In the genomic region with DNA sequence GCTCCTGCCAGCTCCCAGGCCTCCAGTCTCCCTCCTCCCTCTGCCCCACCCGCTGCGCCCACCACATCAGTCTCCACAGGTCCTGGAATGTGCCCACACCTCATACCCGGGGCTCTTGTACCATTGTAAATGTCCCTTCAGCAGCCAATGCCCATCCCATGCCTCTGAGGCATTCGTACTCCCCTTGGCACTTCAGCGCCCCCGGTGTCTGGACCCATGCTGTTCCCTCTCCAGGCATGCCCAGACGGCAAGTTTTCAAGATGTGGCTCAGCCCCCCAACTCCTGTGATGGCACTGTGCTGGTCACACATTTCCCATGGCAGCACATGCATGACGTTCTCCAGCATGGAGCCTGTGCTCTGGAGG, we compare ENCODE assay signal across 10 cellular contexts. TPM values are rescaled to one million over a fixed set of nuclear protein-coding genes. Genes with fewer than 3 reads are reported as not detected.
DNase-seq lines count a peak whose midpoint lies in the region; ATAC-seq and TF ChIP-seq lines count a peak whose summit lies in the region.
"Had no signal": no experiment of that assay in that cellular context is flagged by ENCODE, and none has a peak within 500 bp of the region (broad histone marks: within the 10 kb centered on the region; RNA-seq: fewer than 3 reads in every experiment).

No MANE protein-coding gene starts in this region.

- dilution Hi-C loops in IMR-90 (cut with HindIII; ENCODE audit: low sequenced_read_pairs, unreplicated experiment), result no loop called here

- H3K9me3 ChIP-seq in IMR-90 (ENCODE audit: control insufficient read depth, insufficient read depth, low read length) (no peaks in the 10 kb centered on the region), neuronal stem cell (replicated peaks in 1 of 2; ENCODE audit: control insufficient read depth in 2 of 2, insufficient read depth in 1 of 2, low read depth in 1 of 2, low read length in 2 of 2) (no peaks in the 10 kb centered on the region)

- no peak for ATAC-seq in IMR-90 (ENCODE audit: low read depth)
- no peak for ATAC-seq in GM19351 (IDR thresholded peaks at IDR 0.05; ENCODE audit: unreplicated experiment)
- no peak for ATAC-seq in HG02623 (IDR thresholded peaks at IDR 0.05; ENCODE audit: unreplicated experiment)

- H3K27me3 ChIP-seq in BJ (ENCODE audit: control insufficient read depth, insufficient read depth, low read length), result no peaks in the 10 kb centered on the region
- H3K27me3 ChIP-seq in IMR-90 (ENCODE audit: control insufficient read depth, insufficient read depth, low read length), result no peaks in the 10 kb centered on the region
- no peaks in the 10 kb centered on the region for H3K27me3 ChIP-seq in neuronal stem cell (ENCODE audit: control insufficient read depth in 3 of 3, insufficient read depth in 3 of 3, low read depth in 1 of 3, low read length in 3 of 3)
- H3K27me3 ChIP-seq: cardiac muscle cell had no signal

- 83% methylated on average over 4 of the region's 8 CpGs; no CpG with 5 or more reads in 1 of the 2 experiments for WGBS in IMR-90 (ENCODE audit: extremely low coverage in 2 of 2, insufficient read length in 1 of 2), 2 experiments
- no CpG with 5 or more reads among the region's 8 CpGs for WGBS in neuronal stem cell (ENCODE audit: extremely low coverage in 2 of 2, insufficient read length in 2 of 2, insufficient replicate concordance in 1 of 2), 2 donors

- H3K4me1 ChIP-seq in IMR-90 (ENCODE audit: control insufficient read depth, insufficient read depth, low read length) (peaks cover 44% of the 10 kb centered on the region), neuronal stem cell (ENCODE audit: control insufficient read depth in 2 of 2, insufficient read depth in 1 of 2, low read depth in 1 of 2, low read length in 2 of 2) (peaks cover 45 to 79% of the 10 kb centered on the region in 2 donors)

- H3K4ac ChIP-seq in IMR-90 (ENCODE audit: low read depth, low read length) (peak overlapping the region; percentile 73), neuronal stem cell (ENCODE audit: low read length) (no peak overlapping the region)

- CTCF ChIA-PET in BJ (lab: Yijun Ruan, JAX), result interaction anchor here (0.9 to 2.8 kb wide), 3 partner anchors 14 to 210 kb away, joined by 3 to 11 read pairs (median 4); no protein-coding TSS in a partner anchor
- CTCF ChIA-PET in IMR-90 (lab: Yijun Ruan, JAX), result interaction anchor here (2.3 kb wide), 1 partner anchor 103 kb away, joined by 5 read pairs; no protein-coding TSS in a partner anchor

- H2BK12ac ChIP-seq in neuronal stem cell (ENCODE audit: low read length), result peak overlapping the region; percentile 67

- in situ Hi-C loops in IMR-90 (cut with MboI; ENCODE audit: low sequenced_read_pairs), result no loop called here

- H3K27ac ChIP-seq in IMR-90 (ENCODE audit: insufficient read depth, low read length), result peak overlapping the region; percentile 38
- no peak overlapping the region for H3K27ac ChIP-seq in neuronal stem cell (replicated peaks; ENCODE audit: low read length)

- H3K9me1 ChIP-seq in IMR-90 (ENCODE audit: insufficient read depth, low read length), result peaks cover 15% of the 10 kb centered on the region; the same call in 1 of the 2 replicates

- H2BK20ac ChIP-seq in IMR-90 (ENCODE audit: low read depth, low read length), result peak overlapping the region; percentile 13

- H4K5ac ChIP-seq in IMR-90 (ENCODE audit: low read depth, low read length), result peak overlapping the region; percentile 18

- POLR2A ChIA-PET in BJ (lab: Charles Lee) (no interaction called here), IMR-90 (lab: Charles Lee; ENCODE audit: unreplicated experiment) (no interaction called here)

- H4K91ac ChIP-seq in IMR-90 (ENCODE audit: insufficient read depth, low read depth, low read length) (peak overlapping the region; percentile 54), neuronal stem cell (ENCODE audit: low read depth, low read length, poor library complexity) (no peak overlapping the region)

- peak overlapping the region; percentile 78 for H2AFZ ChIP-seq in IMR-90 (replicated peaks; ENCODE audit: low read length, poor library complexity)
- H2AFZ ChIP-seq in neuronal stem cell (ENCODE audit: low read length), result peak overlapping the region; percentile 70

- H2BK5ac ChIP-seq in IMR-90 (ENCODE audit: low read depth, low read length, poor library complexity, severe bottlenecking) (peak overlapping the region; percentile 53), neuronal stem cell (ENCODE audit: low read length) (no peak overlapping the region)

- H4K20me1 ChIP-seq in IMR-90 (ENCODE audit: insufficient read depth, low read length), result no peaks in the 10 kb centered on the region

- H3K14ac ChIP-seq in IMR-90 (replicated peaks; ENCODE audit: low read depth, low read length), result peak overlapping the region; percentile 27
- no peak overlapping the region for H3K14ac ChIP-seq in neuronal stem cell (ENCODE audit: low read length)

- H3K79me1 ChIP-seq in IMR-90 (ENCODE audit: low read depth in 1 of 2, low read length in 2 of 2) (peaks cover 24 to 84% of the 10 kb centered on the region in 2 experiments; a peak in 3 of 4 replicates), neuronal stem cell (ENCODE audit: low read depth, low read length) (no peaks in the 10 kb centered on the region)

- H2AK5ac ChIP-seq in IMR-90 (ENCODE audit: low read depth, low read length) (peak overlapping the region; percentile 59), neuronal stem cell (ENCODE audit: low read depth, low read length) (peak overlapping the region; percentile 91)

- TF ChIP-seq CTCF in BJ (IDR thresholded peaks at IDR 0.05; ENCODE audit: insufficient read depth, low read depth, low read length), result peak; percentile 14; the same call in 1 of the 2 replicates
- no peak; the same call in 1 of the 2 replicates for TF ChIP-seq CTCF in IMR-90 (conservative IDR thresholded peaks at IDR 0.05; ENCODE audit: low read depth, low read length)

- H3K23ac ChIP-seq in IMR-90 (ENCODE audit: low read depth, low read length), result peak overlapping the region; percentile 67; the same call in 1 of the 2 replicates
- peak overlapping the region; percentile 3 for H3K23ac ChIP-seq in neuronal stem cell (ENCODE audit: low read depth, low read length, poor library complexity)

- TF ChIP-seq RAD21 in IMR-90 (IDR thresholded peaks at IDR 0.05; ENCODE audit: low read length), result no peak

- peak overlapping the region; percentile 21; the same call in 1 of the 2 replicates for H3K9ac ChIP-seq in IMR-90 (ENCODE audit: low read depth, low read length)
- no peak overlapping the region for H3K9ac ChIP-seq in neuronal stem cell (ENCODE audit: low read depth, low read length, poor library complexity)

- H2AK9ac ChIP-seq in IMR-90 (replicated peaks; ENCODE audit: low read depth, low read length, poor library complexity), result peak overlapping the region; percentile 74

- TF ChIP-seq POLR2A in IMR-90 (IDR thresholded peaks at IDR 0.05; ENCODE audit: low read depth, low read length), result no peak

- H3K36me3 ChIP-seq in BJ (ENCODE audit: control insufficient read depth, insufficient read depth, low read length) (peaks cover 4% of the 10 kb centered on the region), IMR-90 (ENCODE audit: control insufficient read depth, insufficient read depth, low read length) (no peaks in the 10 kb centered on the region), neuronal stem cell (replicated peaks in 1 of 2; ENCODE audit: control insufficient read depth in 2 of 2, insufficient read depth in 2 of 2, low read length in 2 of 2) (no peaks in the 10 kb centered on the region)
- H3K36me3 ChIP-seq: cardiac muscle cell had no signal

- H3K56ac ChIP-seq in IMR-90 (ENCODE audit: extremely low read depth, insufficient read depth, low read length), result no peak overlapping the region

- peak overlapping the region; percentile 78 to 81 for H4K8ac ChIP-seq in IMR-90 (ENCODE audit: low read depth in 2 of 2, low read length in 2 of 2)
- H4K8ac ChIP-seq in neuronal stem cell (ENCODE audit: low read depth, low read length), result no peak overlapping the region

- H2BK120ac ChIP-seq in IMR-90 (ENCODE audit: low read depth, low read length) (peak overlapping the region; percentile 70), neuronal stem cell (ENCODE audit: low read depth, low read length) (no peak overlapping the region)

- BruUV-seq in IMR-90 (replicated peaks; lab: Mats Ljungman, UMichigan), result no TSS peak

- no peak for DNase-seq in BJ (ENCODE audit: low read depth)
- DNase-seq in IMR-90, result no peak
- DNase-seq in dermis blood vessel endothelial cell, result peak; percentile 49
- no peak for DNase-seq in neuronal stem cell (ENCODE audit: low spot score)
- no peak for DNase-seq in iPS-NIHi11 (ENCODE audit: low spot score)
- DNase-seq in AML-193 (lab: John Stamatoyannopoulos, UW), result no peak

- H3K4me3 ChIP-seq in BJ (ENCODE audit: low read depth, low read length), result no peak overlapping the region
- H3K4me3 ChIP-seq in IMR-90 (ENCODE audit: insufficient read depth, low read depth, low read length), result no peak overlapping the region
- no peak overlapping the region for H3K4me3 ChIP-seq in neuronal stem cell (ENCODE audit: low read length in 2 of 2)
- H3K4me3 ChIP-seq: cardiac muscle cell had no signal

- H3K18ac ChIP-seq in IMR-90 (ENCODE audit: low read depth, low read length) (peak overlapping the region; percentile 22), neuronal stem cell (ENCODE audit: low read length) (peak overlapping the region; percentile 53)

- H3K4me2 ChIP-seq in IMR-90 (ENCODE audit: low read depth, low read length), result no peak overlapping the region
- H3K4me2 ChIP-seq in neuronal stem cell (ENCODE audit: insufficient read depth, low read length, poor library complexity, severe bottlenecking), result no peak overlapping the region

- intact Hi-C loops in IMR-90 (cut with micrococcal nuclease), result no loop called here

- peak overlapping the region; percentile 24; the same call in 1 of the 3 replicates for H2BK15ac ChIP-seq in IMR-90 (ENCODE audit: low read depth, low read length)
- no peak overlapping the region for H2BK15ac ChIP-seq in neuronal stem cell (ENCODE audit: low read length)

TF ChIP-seq in IMR-90, 13 proteins besides CTCF, POLR2A, EP300 and RAD21 (continues in another document):
- TF ChIP-seq BHLHE40 (IDR thresholded peaks at IDR 0.05; ENCODE audit: low read depth, low read length), result no peak

RNA-seq across cellular contexts. Expression of a gene that starts 13.3 kb away (rescaled TPM):
- polyA plus RNA-seq in BJ (2011; rRNA removed) (84.6 and 128 TPM in 2 replicates), IMR-90 (2012; rRNA removed) (64.5 and 67.1 TPM in 2 replicates)
- 84.0 and 88.3 TPM in 2 replicates for polyA minus RNA-seq in BJ (2011; rRNA and poly(A)+ RNA removed)
- total RNA-seq in IMR-90 (2012; rRNA removed) (19.2 and 22.5 TPM in 2 replicates), dermis blood vessel endothelial cell (415 and 872 TPM in 2 replicates)
- 51.4 and 55.1 TPM in 2 replicates for polyA plus RNA-seq in IMR-90 (2012; cell fraction: cytosol; rRNA removed)
- polyA plus RNA-seq in IMR-90 (2012; cell fraction: nucleus; rRNA removed; ENCODE audit: low replicate concordance), result 117 and 164 TPM in 2 replicates
- polyA plus RNA-seq in neuronal stem cell (2013, experiment 1 of 2), result 43.7 TPM
- 41.8 TPM for polyA plus RNA-seq in neuronal stem cell (2013, experiment 2 of 2)

RNA-seq across cellular contexts. Expression of a gene that starts 50.2 kb away (rescaled TPM):
- polyA plus RNA-seq in BJ (2011; rRNA removed) (not detected in 2 replicates), IMR-90 (2012; rRNA removed) (not detected in 2 replicates)
- not detected in 2 replicates for polyA minus RNA-seq in BJ (2011; rRNA and poly(A)+ RNA removed)
- total RNA-seq in IMR-90 (2012; rRNA removed) (not detected in 2 replicates), dermis blood vessel endothelial cell (not detected in 2 replicates)
- not detected in 2 replicates for polyA plus RNA-seq in IMR-90 (2012; cell fraction: cytosol; rRNA removed)
- not detected in 2 replicates for polyA plus RNA-seq in IMR-90 (2012; cell fraction: nucleus; rRNA removed; ENCODE audit: low replicate concordance)
- not detected for polyA plus RNA-seq in neuronal stem cell (2013, experiment 1 of 2)
- polyA plus RNA-seq in neuronal stem cell (2013, experiment 2 of 2), result not detected
- total RNA-seq: cardiac muscle cell, renal cortical epithelial cell had no signal
- polyA plus RNA-seq: cardiac muscle cell had no signal

Comparison
In these comparisons a context has a peak if more than half of its experiments do, and no peak if none do; other contexts are left out.
1. RNA of a gene that starts 13.3 kb away (total RNA-seq): 415 to 872 TPM in dermis blood vessel endothelial cell; 19.2 to 22.5 TPM in IMR-90; every median in the first group is over 10 times any median in the second.